In the genomic region with DNA sequence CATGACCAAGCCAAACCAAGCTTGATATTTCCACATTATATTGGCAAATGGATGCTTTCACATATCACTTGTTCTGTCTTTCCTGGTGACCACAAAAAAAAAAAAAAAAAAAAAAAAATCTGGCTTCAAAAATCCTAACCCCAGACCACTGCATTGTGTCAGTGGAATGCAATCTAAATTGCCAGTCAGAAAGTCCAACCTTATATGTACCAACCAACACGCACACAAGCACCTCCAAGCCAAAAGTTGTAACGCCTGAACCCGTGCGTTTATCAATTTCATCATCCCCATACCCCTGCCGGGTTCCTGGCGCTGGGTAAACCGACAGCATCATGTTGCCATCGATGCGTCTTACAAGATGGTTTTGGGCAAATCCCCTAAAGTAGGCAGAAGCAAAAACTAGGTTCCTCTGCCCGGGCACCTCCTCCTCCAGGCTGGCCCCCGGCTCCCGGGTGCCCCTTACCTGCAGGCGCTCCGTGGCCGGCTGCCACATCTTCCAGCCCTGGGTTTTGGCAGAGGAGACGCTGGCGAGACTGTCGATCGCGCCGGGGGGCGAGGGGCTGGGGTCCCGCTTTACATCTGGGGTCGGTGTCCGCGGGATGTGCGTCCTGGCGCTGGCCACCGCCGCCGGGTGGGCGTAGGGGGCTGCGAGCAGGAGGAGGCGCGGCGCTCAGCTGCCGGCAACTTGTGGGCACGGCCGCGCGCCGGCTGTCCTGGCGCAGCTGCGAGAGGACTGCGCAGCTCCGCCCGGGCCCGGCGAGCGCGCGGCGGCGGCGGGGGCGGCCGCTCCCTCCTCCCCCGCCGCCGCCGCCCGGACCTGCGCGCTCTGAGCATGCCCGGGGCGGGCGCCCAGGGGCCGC, we compare ENCODE assay signal across 9 cellular contexts. TPM values are rescaled to one million over a fixed set of nuclear protein-coding genes. Genes with fewer than 3 reads are reported as not detected.
DNase-seq lines count a peak whose midpoint lies in the region; ATAC-seq and TF ChIP-seq lines count a peak whose summit lies in the region.
"Had no signal": no experiment of that assay in that cellular context is flagged by ENCODE, and none has a peak within 500 bp of the region (broad histone marks: within the 10 kb centered on the region; RNA-seq: fewer than 3 reads in every experiment).

A gene with protein sequence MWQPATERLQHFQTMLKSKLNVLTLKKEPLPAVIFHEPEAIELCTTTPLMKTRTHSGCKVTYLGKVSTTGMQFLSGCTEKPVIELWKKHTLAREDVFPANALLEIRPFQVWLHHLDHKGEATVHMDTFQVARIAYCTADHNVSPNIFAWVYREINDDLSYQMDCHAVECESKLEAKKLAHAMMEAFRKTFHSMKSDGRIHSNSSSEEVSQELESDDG (minus strand): TSS at position 737 of the 860 bp plus-strand sequence. CDS start 244 bp downstream, at position 493.

- DNase-seq in EL (peak; percentile 56), NCI-H748 treated with DMSO at 0.1 percent for 48 hours (lab: John Stamatoyannopoulos, UW) (peak; percentile 16), fibroblast of peridontal ligament (ENCODE audit: extremely low read depth) (peak; percentile 39)
- DNase-seq in stimulated activated CD4-positive, alpha-beta T cell treated with anti-CD3 and anti-CD28 coated beads, Interleukin-2, amount 100 ng/mL, for 48 hours, result no peak
- DNase-seq in central memory CD4-positive, alpha-beta T cell, result no peak

- peak within 1 kb of the TSS; percentile 77 for H3K4me3 ChIP-seq in neural cell (ENCODE audit: low read length)

- no peaks in the 10 kb centered on the region for H4K20me1 ChIP-seq in neural cell (ENCODE audit: insufficient read depth)

- peak within 1 kb of the TSS; percentile 60 for H2AFZ ChIP-seq in neural cell (ENCODE audit: low read depth, low read length)

- no peaks in the 10 kb centered on the region for H3K36me3 ChIP-seq in neural cell (ENCODE audit: insufficient read depth, low read length)

- no peak for TF ChIP-seq CTCF in neural cell (IDR thresholded peaks at IDR 0.05; ENCODE audit: poor library complexity, severe bottlenecking)

- H3K4me2 ChIP-seq in neural cell (ENCODE audit: low read length), result peak within 1 kb of the TSS; percentile 28

- peak within 1 kb of the TSS; percentile 61 for H3K9ac ChIP-seq in neural cell (ENCODE audit: low read length)

- no peaks in the 10 kb centered on the region for H3K79me2 ChIP-seq in neural cell (replicated peaks; ENCODE audit: insufficient read depth, low read length)

- H3F3A ChIP-seq in neural cell (ENCODE audit: insufficient read depth, low read length, poor library complexity, severe bottlenecking), result no peaks in the 10 kb centered on the region

- peak; percentile 34 for TF ChIP-seq RAD21 in neural cell (conservative IDR thresholded peaks at IDR 0.05)

- no peak for TF ChIP-seq EP300 in neural cell (conservative IDR thresholded peaks at IDR 0.05; ENCODE audit: poor library complexity, severe bottlenecking)

- H3K9me3 ChIP-seq in neural cell (ENCODE audit: low read length), result no peaks in the 10 kb centered on the region

- H3K9me2 ChIP-seq in neural cell (ENCODE audit: insufficient read depth, low read length), result no peaks in the 10 kb centered on the region

- H3K27ac ChIP-seq in neural cell (ENCODE audit: low read length), result no peak within 1 kb of the TSS

- H3K27me3 ChIP-seq in neural cell (ENCODE audit: insufficient read depth, low read depth, low read length), result no peaks in the 10 kb centered on the region

- no peak for ATAC-seq in GM18873 (IDR thresholded peaks at IDR 0.05; ENCODE audit: low FRiP score, unreplicated experiment)
- no peak for ATAC-seq in HG03045 (IDR thresholded peaks at IDR 0.05; ENCODE audit: unreplicated experiment)

TF ChIP-seq in neural cell, 6 proteins besides CTCF, POLR2A, EP300 and RAD21:
- TF ChIP-seq, protein P1, sequence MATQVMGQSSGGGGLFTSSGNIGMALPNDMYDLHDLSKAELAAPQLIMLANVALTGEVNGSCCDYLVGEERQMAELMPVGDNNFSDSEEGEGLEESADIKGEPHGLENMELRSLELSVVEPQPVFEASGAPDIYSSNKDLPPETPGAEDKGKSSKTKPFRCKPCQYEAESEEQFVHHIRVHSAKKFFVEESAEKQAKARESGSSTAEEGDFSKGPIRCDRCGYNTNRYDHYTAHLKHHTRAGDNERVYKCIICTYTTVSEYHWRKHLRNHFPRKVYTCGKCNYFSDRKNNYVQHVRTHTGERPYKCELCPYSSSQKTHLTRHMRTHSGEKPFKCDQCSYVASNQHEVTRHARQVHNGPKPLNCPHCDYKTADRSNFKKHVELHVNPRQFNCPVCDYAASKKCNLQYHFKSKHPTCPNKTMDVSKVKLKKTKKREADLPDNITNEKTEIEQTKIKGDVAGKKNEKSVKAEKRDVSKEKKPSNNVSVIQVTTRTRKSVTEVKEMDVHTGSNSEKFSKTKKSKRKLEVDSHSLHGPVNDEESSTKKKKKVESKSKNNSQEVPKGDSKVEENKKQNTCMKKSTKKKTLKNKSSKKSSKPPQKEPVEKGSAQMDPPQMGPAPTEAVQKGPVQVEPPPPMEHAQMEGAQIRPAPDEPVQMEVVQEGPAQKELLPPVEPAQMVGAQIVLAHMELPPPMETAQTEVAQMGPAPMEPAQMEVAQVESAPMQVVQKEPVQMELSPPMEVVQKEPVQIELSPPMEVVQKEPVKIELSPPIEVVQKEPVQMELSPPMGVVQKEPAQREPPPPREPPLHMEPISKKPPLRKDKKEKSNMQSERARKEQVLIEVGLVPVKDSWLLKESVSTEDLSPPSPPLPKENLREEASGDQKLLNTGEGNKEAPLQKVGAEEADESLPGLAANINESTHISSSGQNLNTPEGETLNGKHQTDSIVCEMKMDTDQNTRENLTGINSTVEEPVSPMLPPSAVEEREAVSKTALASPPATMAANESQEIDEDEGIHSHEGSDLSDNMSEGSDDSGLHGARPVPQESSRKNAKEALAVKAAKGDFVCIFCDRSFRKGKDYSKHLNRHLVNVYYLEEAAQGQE (IDR thresholded peaks at IDR 0.05; ENCODE audit: borderline replicate concordance), result peak; percentile 25
- no peak for TF ChIP-seq TAF1 (IDR thresholded peaks at IDR 0.05; ENCODE audit: low read depth)
- no peak for TF ChIP-seq MXI1 (conservative IDR thresholded peaks at IDR 0.05; ENCODE audit: poor library complexity, severe bottlenecking)
- TF ChIP-seq POLR2AphosphoS5 (IDR thresholded peaks at IDR 0.05), result no peak
- peak; percentile 35 for TF ChIP-seq SMC3 (conservative IDR thresholded peaks at IDR 0.05; ENCODE audit: poor library complexity)
TF ChIP-seq in neural cell: peak in this region for 2.

RNA-seq across cellular contexts. Expression of the gene that starts here (rescaled TPM):
- polyA plus RNA-seq in neural cell, result 10.8 and 11.0 TPM in 2 replicates
- 11.8 and 12.7 TPM in 2 replicates for polyA minus RNA-seq in neural cell
- polyA plus RNA-seq: endothelial cell of umbilical vein had no signal

Comparison
In these comparisons a context has a peak if more than half of its experiments do, and no peak if none do; other contexts are left out.
1. DNase-seq: peak in EL (single experiment), NCI-H748 treated with DMSO at 0.1 percent for 48 hours (single experiment) and fibroblast of peridontal ligament (single experiment); none in stimulated activated CD4-positive, alpha-beta T cell treated with anti-CD3 and anti-CD28 coated beads, Interleukin-2, amount 100 ng/mL, for 48 hours (0 of 2) and central memory CD4-positive, alpha-beta T cell (single experiment).